ENCODE assay signal across 22 cellular contexts in the genomic region with DNA sequence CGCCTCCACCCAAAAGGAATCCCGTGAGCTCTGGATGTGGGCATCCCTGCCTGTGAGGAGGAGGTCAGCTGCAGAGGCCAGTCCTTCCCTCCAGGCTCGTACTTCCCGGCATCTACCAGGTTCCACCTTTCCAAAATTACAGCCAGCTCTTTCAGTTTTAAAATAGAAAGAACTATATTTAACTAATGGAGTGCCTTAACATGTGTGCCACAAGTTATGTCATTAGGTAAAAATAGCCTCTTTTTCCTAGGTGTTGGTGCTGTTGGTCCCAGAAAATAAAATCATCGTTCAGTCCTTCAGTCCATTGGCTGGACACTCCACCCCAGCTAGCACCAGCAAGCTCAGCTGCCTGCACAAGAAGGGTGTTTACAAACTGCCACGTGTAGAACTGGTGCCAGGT.
DNase-seq lines count a peak whose midpoint lies in the region; ATAC-seq, FAIRE-seq and TF ChIP-seq lines count a peak whose summit lies in the region.
"Had no signal": no experiment of that assay in that cellular context is flagged by ENCODE, and none has a peak within 500 bp of the region (broad histone marks: within the 10 kb centered on the region; RNA-seq: fewer than 3 reads in every experiment).

No MANE protein-coding gene starts in this region.

- peak; percentile 66 to 86 (median 78) for ATAC-seq in heart left ventricle
- ATAC-seq in psoas muscle, result peak; percentile 48 to 84 (median 74)
- no peak for ATAC-seq in HG02623 (IDR thresholded peaks at IDR 0.05; ENCODE audit: unreplicated experiment)
- ATAC-seq: HCT116 had no signal

- no peak for TF ChIP-seq POLR2A in heart left ventricle (IDR thresholded peaks at IDR 0.05)

- no peak for DNase-seq in activated naive CD8-positive, alpha-beta T cell treated with anti-CD3 and anti-CD28 coated beads for 36 hours
- DNase-seq in COLO668 (lab: John Stamatoyannopoulos, UW; ENCODE audit: unreplicated experiment), result peak; percentile 24
- peak in 2 of 5 donors; percentile 51 to 54 for DNase-seq in heart left ventricle
- no peak for DNase-seq in psoas muscle
- no peak for DNase-seq in activated T-cell treated with anti-CD3 and anti-CD28 coated beads, Interleukin-2, amount 50 U/mL, for 48 hours
- DNase-seq in urothelium cell line (ENCODE audit: low spot score), result no peak
- DNase-seq: ACHN, Caco-2, GF-D8, GM23248, MV-4-11, NCI-H187, NCI-H2227 treated with DMSO at 0.1 percent for 48 hours, SHP77 had no signal

- no peaks in the 10 kb centered on the region for H3K9me3 Mint-ChIP-seq in activated naive CD8-positive, alpha-beta T cell (ENCODE audit: low read depth)
- H3K9me3 Mint-ChIP-seq in activated naive CD8-positive, alpha-beta T cell treated with anti-CD3 and anti-CD28 coated beads for 36 hours, result no peaks in the 10 kb centered on the region

- H3K4me1 ChIP-seq in heart left ventricle (peaks cover 3 to 56% (median 36%) of the 10 kb centered on the region in 12 donors), psoas muscle (peaks cover 18% of the 10 kb centered on the region)
- H3K4me1 ChIP-seq: Caco-2 had no signal

- H3K27ac Mint-ChIP-seq in activated naive CD8-positive, alpha-beta T cell, result peak overlapping the region; percentile 16
- H3K27ac Mint-ChIP-seq in activated naive CD8-positive, alpha-beta T cell treated with anti-CD3 and anti-CD28 coated beads for 36 hours, result no peak overlapping the region

- H3K4me1 Mint-ChIP-seq in activated naive CD8-positive, alpha-beta T cell (ENCODE audit: low read depth), result peaks cover 36% of the 10 kb centered on the region
- H3K4me1 Mint-ChIP-seq in activated naive CD8-positive, alpha-beta T cell treated with anti-CD3 and anti-CD28 coated beads for 36 hours, result peaks cover 22% of the 10 kb centered on the region

- no peak for FAIRE-seq in urothelium cell line (lab: Jason Lieb, UNC)
- FAIRE-seq: GM19239, RCC 7860 had no signal

- intact Hi-C loops in heart left ventricle (cut with DNase I) (no loop called here), psoas muscle (cut with DNase I) (no loop called here)

- 46 to 58% (median 47%) methylated on average over 6 of the region's 6 CpGs for WGBS in heart left ventricle, 4 donors
- WGBS in psoas muscle, 3 donors, result 32 to 47% (median 42%) methylated on average over 6 of the region's 6 CpGs

- no peak for TF ChIP-seq CTCF in heart left ventricle (IDR thresholded peaks at IDR 0.05)
- no peak for TF ChIP-seq CTCF in psoas muscle (IDR thresholded peaks at IDR 0.05)

- H3K4me3 Mint-ChIP-seq in activated naive CD8-positive, alpha-beta T cell, result no peak overlapping the region
- H3K4me3 Mint-ChIP-seq in activated naive CD8-positive, alpha-beta T cell treated with anti-CD3 and anti-CD28 coated beads for 36 hours, result no peak overlapping the region

- peak overlapping the region in 11 of 12 donors; percentile 17 to 79 (median 44) for H3K27ac ChIP-seq in heart left ventricle
- H3K27ac ChIP-seq in psoas muscle, result no peak overlapping the region
- H3K27ac ChIP-seq: C4-2B, GM23248, KMS-11, SK-N-MC had no signal

- H3K9me3 ChIP-seq in heart left ventricle (no peaks in the 10 kb centered on the region), psoas muscle (no peaks in the 10 kb centered on the region)
- H3K9me3 ChIP-seq: Caco-2 had no signal

- H3K27me3 ChIP-seq in heart left ventricle (no peaks in the 10 kb centered on the region), psoas muscle (ENCODE audit: insufficient read depth in 3 of 3, low read length in 2 of 3) (no peaks in the 10 kb centered on the region)

- H3K27me3 Mint-ChIP-seq in activated naive CD8-positive, alpha-beta T cell, result no peaks in the 10 kb centered on the region
- H3K27me3 Mint-ChIP-seq in activated naive CD8-positive, alpha-beta T cell treated with anti-CD3 and anti-CD28 coated beads for 36 hours, result no peaks in the 10 kb centered on the region

- H3K36me3 Mint-ChIP-seq in activated naive CD8-positive, alpha-beta T cell, result peaks cover 9% of the 10 kb centered on the region
- peaks cover 21% of the 10 kb centered on the region for H3K36me3 Mint-ChIP-seq in activated naive CD8-positive, alpha-beta T cell treated with anti-CD3 and anti-CD28 coated beads for 36 hours

- H3K4me3 ChIP-seq in heart left ventricle, result no peak overlapping the region
- H3K4me3 ChIP-seq in psoas muscle, result no peak overlapping the region
- H3K4me3 ChIP-seq: GM23248, SK-N-MC had no signal

- H3K36me3 ChIP-seq in heart left ventricle (peaks cover 0 to 97% (median 60%) of the 10 kb centered on the region in 9 donors), psoas muscle (ENCODE audit: insufficient read depth in 1 of 2, low read depth in 1 of 2) (peaks cover 0 to 13% of the 10 kb centered on the region in 2 donors)
